ENCODE assay signal across 21 cellular contexts in genomic region chr13:69496951-69497350, GRCh38.
"Had no signal": no experiment of that assay in that cellular context is flagged by ENCODE, and none has a peak within 500 bp of the region (broad histone marks: within the 10 kb centered on the region; RNA-seq: fewer than 3 reads in every experiment).

No MANE protein-coding gene starts in this region.

- H3K4me3 ChIP-seq: colonic mucosa, esophagus squamous epithelium, hepatocyte, lung, sigmoid colon, skin epidermis, thoracic aorta, transverse colon had no signal

- ATAC-seq: left colon; left ventricle myocardium superior; naive thymus-derived CD4-positive, alpha-beta T cell; stimulated activated naive B cell treated with anti-CD40 and anti-IgM and Interleukin-4, amounts not matched to agents 10 μg/mL and 1 μg/mL and 100 μg/mL, for 72 hours; stimulated activated naive CD8-positive, alpha-beta T cell treated with anti-CD3 and anti-CD28 coated beads, Interleukin-15, amount 100 ng/mL, for 72 hours had no signal

- H3K79me2 ChIP-seq: hepatocyte had no signal

- H3K4me2 ChIP-seq: hepatocyte had no signal

- H3K27ac ChIP-seq: colonic mucosa, esophagus squamous epithelium, hepatocyte, sigmoid colon, skin epidermis, thoracic aorta, transverse colon had no signal

- DNase-seq: colonic mucosa; dermis blood vessel endothelial cell; esophagus squamous epithelium; foreskin fibroblast; head of caudate nucleus; left colon; left ventricle myocardium superior; mesenchymal stem cell; midbrain; naive thymus-derived CD4-positive, alpha-beta T cell; nephron progenitor cell; sigmoid colon; stimulated activated CD4-positive, alpha-beta T cell treated with anti-CD3 and anti-CD28 coated beads, Interleukin-2, amount 100 ng/mL, for 24 hours; stimulated activated CD4-positive, alpha-beta T cell treated with anti-CD3 and anti-CD28 coated beads, Interleukin-4, amount 100 ng/mL, for 4 hours; stimulated activated naive B cell treated with anti-CD40 and anti-IgM and Interleukin-4, amounts not matched to agents 10 μg/mL and 1 μg/mL and 100 μg/mL, for 72 hours; stimulated activated naive CD8-positive, alpha-beta T cell treated with anti-CD3 and anti-CD28 coated beads, Interleukin-15, amount 100 ng/mL, for 72 hours; transverse colon had no signal

- H3K4me1 ChIP-seq: colonic mucosa, esophagus squamous epithelium, sigmoid colon, transverse colon had no signal

- H3K9me3 ChIP-seq: colonic mucosa, thoracic aorta had no signal

- H3K27me3 ChIP-seq: colonic mucosa, esophagus squamous epithelium, hepatocyte, sigmoid colon, transverse colon had no signal

- H3K36me3 ChIP-seq: colonic mucosa, esophagus squamous epithelium, sigmoid colon, thoracic aorta, transverse colon had no signal

- H2AFZ ChIP-seq: hepatocyte had no signal
